22 cellular contexts compared by ENCODE assay signal in genomic region chr4:182971702-182972101, GRCh38. TPM values are rescaled to one million over a fixed set of nuclear protein-coding genes. Genes with fewer than 3 reads are reported as not detected.
DNase-seq lines count a peak whose midpoint lies in the region; ATAC-seq, FAIRE-seq and TF ChIP-seq lines count a peak whose summit lies in the region.
"Had no signal": no experiment of that assay in that cellular context is flagged by ENCODE, and none has a peak within 500 bp of the region (broad histone marks: within the 10 kb centered on the region; RNA-seq: fewer than 3 reads in every experiment).

No MANE protein-coding gene starts in this region.

- POLR2A ChIA-PET in K562 (lab: Yijun Ruan, JAX): no interaction called here

- no peak overlapping the region for H3K27ac ChIP-seq in K562 (ENCODE audit: extremely low read depth, low read depth, low read length)
- H3K27ac ChIP-seq: BLaER1 had no signal

- peaks cover 9 to 19% of the 10 kb centered on the region in 2 experiments for H3K4me1 ChIP-seq in K562 (replicated peaks in 1 of 2; ENCODE audit: control insufficient read depth in 2 of 2, insufficient read depth in 2 of 2, low read length in 2 of 2)

- H2AFZ ChIP-seq in K562 (ENCODE audit: low read depth, low read length): peak overlapping the region; percentile 49; the same call in 1 of the 2 replicates

- no peak for TF ChIP-seq CTCF in K562 (IDR thresholded peaks at IDR 0.05 in 2 of 3, conservative IDR thresholded peaks at IDR 0.05 in 1 of 3; ENCODE audit: insufficient read depth in 2 of 3, low read depth in 1 of 3, low read length in 3 of 3)

- H3K9me3 ChIP-seq in K562 (replicated peaks; ENCODE audit: control insufficient read depth, insufficient read depth, low read depth, low read length): peaks cover 3% of the 10 kb centered on the region; the same call in 1 of the 2 replicates
- H3K9me3 ChIP-seq: BE2C, BLaER1 had no signal

- TF ChIP-seq EP300 in K562 (IDR thresholded peaks at IDR 0.05; ENCODE audit: low read length): no peak

- H3K4me3 ChIP-seq in K562: no peak overlapping the region
- H3K4me3 ChIP-seq: BLaER1, GM12878 had no signal

- ATAC-seq in K562: no peak
- ATAC-seq: GM12878 had no signal

- in situ Hi-C loops in K562 (cut with MboI): no loop called here

- TF ChIP-seq POLR2A in K562 (conservative IDR thresholded peaks at IDR 0.05): no peak

- H4K20me1 ChIP-seq in K562 (replicated peaks; ENCODE audit: control insufficient read depth, insufficient read depth, low read length): no peaks in the 10 kb centered on the region
- H4K20me1 ChIP-seq: BLaER1 had no signal

- H3K79me2 ChIP-seq in K562 (ENCODE audit: control insufficient read depth, insufficient read depth, low read length): no peaks in the 10 kb centered on the region

- no peak for FAIRE-seq in K562 (lab: Jason Lieb, UNC)
- FAIRE-seq: A204.1, GM12878, GM12892, GM18507 had no signal

- intact Hi-C loops in K562 (cut with micrococcal nuclease): loop anchor here (2.0 kb wide), 1 partner anchor 33 kb away; no protein-coding TSS in a partner anchor

- H3K9me1 ChIP-seq in K562 (ENCODE audit: control insufficient read depth, insufficient read depth, low read length): no peaks in the 10 kb centered on the region

- 0 out of 2 replicates have a peak overlapping the region, but pooled peaks have one; percentile 6 for H3K4me2 ChIP-seq in K562 (ENCODE audit: insufficient read depth, low read length)
- H3K4me2 ChIP-seq: BLaER1 had no signal

- TF ChIP-seq RAD21 in K562 (CRISPR knock-in tag; conservative IDR thresholded peaks at IDR 0.05 in 1 of 2, IDR thresholded peaks at IDR 0.05 in 1 of 2): no peak

- no peaks in the 10 kb centered on the region for H3K27me3 ChIP-seq in K562 (ENCODE audit: control insufficient read depth in 2 of 2, insufficient read depth in 2 of 2, low read length in 2 of 2)
- H3K27me3 ChIP-seq: BE2C, BLaER1 had no signal

- H3K9ac ChIP-seq in K562 (ENCODE audit: insufficient read depth in 1 of 2, low read depth in 2 of 2, low read length in 2 of 2): no peak overlapping the region
- H3K9ac ChIP-seq: BLaER1 had no signal

- H3K36me3 ChIP-seq in K562 (ENCODE audit: control insufficient read depth, insufficient read depth, low read length): no peaks in the 10 kb centered on the region; the same call in 2 of the 3 replicates
- H3K36me3 ChIP-seq: BE2C, BLaER1 had no signal

- BruUV-seq in K562 (replicated peaks; lab: Mats Ljungman, UMichigan): no TSS peak

- CTCF ChIA-PET in K562 (lab: Yijun Ruan, JAX; ENCODE audit: low intra/inter-chr PET ratio): no interaction called here

- DNase-seq in ELR (ENCODE audit: low read depth) (peak; percentile 13), M059J (ENCODE audit: low read depth) (peak; percentile 17), K562 (ENCODE audit: extremely low read depth in 1 of 4, low spot score in 3 of 4) (peak in 2 of 4 experiments; percentile 15 to 23), SK-N-DZ (ENCODE audit: low spot score) (no peak), DMS53 treated with DMSO at 0.1 percent for 48 hours (lab: John Stamatoyannopoulos, UW; ENCODE audit: unreplicated experiment) (no peak)
- DNase-seq: 8988T; ACHN; BE2C; C1 segment of cervical spinal cord; CD4-positive, alpha-beta memory T cell; CD4-positive, CD25-positive, alpha-beta regulatory T cell; CD8-positive, alpha-beta memory T cell; COR-L47; DMS 273 treated with DMSO at 0.1 percent for 48 hours; DMS153; DMS79 treated with DMSO at 0.1 percent for 48 hours; GDM1 had no signal

- 57% methylated on average over 3 of the region's 3 CpGs for WGBS in K562 (ENCODE audit: insufficient coverage, low coverage, missing lambda C conversion rate)

TF ChIP-seq in K562, 482 proteins besides CTCF, POLR2A, EP300 and RAD21:
- peak; percentile 74 for TF ChIP-seq SMAD4 (CRISPR knock-in tag; conservative IDR thresholded peaks at IDR 0.05)
- peak; percentile 91 for TF ChIP-seq PKNOX1 (IDR thresholded peaks at IDR 0.05)
- peak; percentile 28; the same call in 1 of the 2 replicates for TF ChIP-seq PBX2 (CRISPR knock-in tag; IDR thresholded peaks at IDR 0.05; ENCODE audit: low read depth)
- TF ChIP-seq PBX2 (tag; conservative IDR thresholded peaks at IDR 0.05; ENCODE audit: low read depth): peak; percentile 69
- no peak for TF ChIP-seq STAT6 (CRISPR knock-in tag; IDR thresholded peaks at IDR 0.05)
- TF ChIP-seq CBX8 (IDR thresholded peaks at IDR 0.05; ENCODE audit: borderline replicate concordance, extremely low read depth, low read depth, low read length, poor library complexity, severe bottlenecking): no peak
- TF ChIP-seq MEIS2 (IDR thresholded peaks at IDR 0.05; ENCODE audit: partially characterized antibody): peak; percentile 94

RNA-seq across cellular contexts. Expression of gene DCTD, which starts 54.5 kb away (rescaled TPM):
- 65.9 and 91.5 TPM in 2 replicates for total RNA-seq in M059J (2014; rRNA removed; shearing (Covaris generic))
- total RNA-seq in K562 (2011; cell fraction: chromatin; rRNA removed; ENCODE audit: low replicate concordance): 102 and 114 TPM in 2 replicates
- total RNA-seq in K562 (2011; cell fraction: nucleolus; rRNA removed): 84.7 and 95.4 TPM in 2 replicates
- 123 and 174 TPM in 2 replicates for total RNA-seq in K562 (2011; cell fraction: nucleoplasm; rRNA removed)
- total RNA-seq in K562 (2014; rRNA removed) (54.8 and 63.8 TPM in 2 replicates), K562 (2014; rRNA removed; fragmentation: Illumina TruSeq; extraction: Trizol) (71.6 and 81.9 TPM in 2 replicates), K562 (2015; rRNA removed; fragmentation: Illumina TruSeq; extraction: Trizol) (75.1 and 76.5 TPM in 2 replicates), K562 (2021) (93.7 and 101 TPM in 2 replicates)
- polyA plus RNA-seq in K562 (2011; rRNA removed) (113 and 114 TPM in 2 replicates), K562 (2014; fragmentation: Illumina TruSeq; extraction: Trizol) (94.6 and 99.4 TPM in 2 replicates), K562 (2014; fragmentation: Nextera tagmentation; extraction: Ambion mirVana) (10 to 100 TPM; 38.7 to 51.8 TPM), K562 (2014; rRNA removed) (80.0 and 81.8 TPM in 2 replicates)
- polyA plus RNA-seq in K562 (2011; cell fraction: cytosol; rRNA removed): 83.1 and 112 TPM in 2 replicates
- polyA plus RNA-seq in K562 (2011; cell fraction: nucleus; rRNA removed): 148 and 169 TPM in 2 replicates
- 77.9 and 94.5 TPM in 2 replicates for polyA plus RNA-seq in K562 (2012)
- polyA minus RNA-seq in K562 (2011; rRNA and poly(A)+ RNA removed): 128 and 153 TPM in 2 replicates
- polyA minus RNA-seq in K562 (2011; cell fraction: cytosol; rRNA and poly(A)+ RNA removed): 40.1 and 42.8 TPM in 2 replicates
- 45.5 and 68.2 TPM in 2 replicates for polyA minus RNA-seq in K562 (2011; cell fraction: nucleus; rRNA and poly(A)+ RNA removed)
- polyA plus RNA-seq in SK-N-DZ (2014; cell fraction: cytosol; rRNA removed): 47.3 and 51.6 TPM in 2 replicates
- polyA plus RNA-seq in SK-N-DZ (2014; cell fraction: nucleus; rRNA removed): 51.0 and 65.9 TPM in 2 replicates

Comparison
In these comparisons a context has a peak if more than half of its experiments do, and no peak if none do; other contexts are left out.
1. DNase-seq: peak in ELR (single experiment) and M059J (single experiment); none in SK-N-DZ (single experiment) and DMS53 treated with DMSO at 0.1 percent for 48 hours (single experiment).